In the genomic region with DNA sequence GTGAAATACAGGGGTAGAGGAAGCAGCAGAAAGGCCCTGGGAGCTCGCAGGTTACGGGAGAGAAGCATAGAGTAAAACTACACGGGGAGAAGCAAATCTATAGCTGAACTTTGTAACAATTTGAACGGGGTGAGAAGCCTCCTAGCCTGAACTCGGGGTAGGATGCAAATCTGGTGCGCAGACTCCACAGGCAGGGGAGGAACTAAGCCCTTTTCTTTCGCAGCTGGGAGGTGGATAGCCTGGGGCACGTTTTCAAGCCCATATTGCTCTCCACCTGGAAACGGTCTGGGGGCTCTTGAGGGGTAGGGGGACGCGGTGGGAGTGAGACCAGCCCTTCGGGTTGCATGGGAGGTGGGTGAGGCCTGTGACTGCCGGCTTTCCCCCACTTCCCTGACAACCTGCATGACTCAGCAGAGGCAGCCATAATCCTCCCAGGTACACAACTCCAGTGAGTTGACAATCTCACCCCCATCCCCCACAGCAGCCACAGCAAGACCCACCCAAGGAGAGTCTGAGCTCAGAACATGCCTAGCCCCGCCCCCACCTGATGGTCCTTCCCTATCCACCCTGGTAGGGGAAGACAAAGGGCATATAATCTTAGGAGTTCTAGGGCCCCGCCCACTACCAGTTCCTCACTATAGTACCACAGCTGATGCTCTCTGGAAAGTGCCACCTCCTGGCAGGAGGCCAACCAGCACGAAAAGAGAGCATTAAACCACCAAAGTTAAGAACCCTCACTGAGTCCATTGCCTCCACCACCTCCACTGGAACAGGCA, we compare ENCODE assay signal across 11 cellular contexts. TPM values are rescaled to one million over a fixed set of nuclear protein-coding genes. Genes with fewer than 3 reads are reported as not detected.
DNase-seq lines count a peak whose midpoint lies in the region; ATAC-seq, FAIRE-seq and TF ChIP-seq lines count a peak whose summit lies in the region.
"Had no signal": no experiment of that assay in that cellular context is flagged by ENCODE, and none has a peak within 500 bp of the region (broad histone marks: within the 10 kb centered on the region; RNA-seq: fewer than 3 reads in every experiment).

No MANE protein-coding gene starts in this region.

- POLR2A ChIA-PET in HCT116 (lab: Charles Lee): no interaction called here

- BruUV-seq in HCT116 (replicated peaks; lab: Mats Ljungman, UMichigan): no TSS peak

- H3K4me3 ChIP-seq in HCT116 (replicated peaks in 1 of 2; ENCODE audit: low read depth in 1 of 2, low read length in 2 of 2) (no peak overlapping the region), right lobe of liver (peak overlapping the region in 1 of 3 donors; percentile 42)
- H3K4me3 ChIP-seq: thoracic aorta had no signal

- H3K9me2 ChIP-seq in HCT116 (ENCODE audit: insufficient read depth): no peaks in the 10 kb centered on the region

- H3K9me3 ChIP-seq in HCT116 (ENCODE audit: control insufficient read depth in 1 of 2, insufficient read depth in 1 of 2, low read depth in 1 of 2, low read length in 2 of 2) (no peaks in the 10 kb centered on the region), right lobe of liver (no peaks in the 10 kb centered on the region)
- H3K9me3 ChIP-seq: thoracic aorta had no signal

- no peaks in the 10 kb centered on the region for H3K36me3 ChIP-seq in HCT116 (ENCODE audit: control insufficient read depth in 1 of 2, insufficient read depth in 2 of 2, low read length in 2 of 2)
- H3K36me3 ChIP-seq in right lobe of liver: no peaks in the 10 kb centered on the region
- H3K36me3 ChIP-seq: thoracic aorta had no signal

- ATAC-seq in HCT116 (peak; percentile 78), right lobe of liver (peak in 3 of 4 donors; percentile 52 to 95 (median 82)), GM19395 (IDR thresholded peaks at IDR 0.05; ENCODE audit: unreplicated experiment) (no peak), GM21529 (IDR thresholded peaks at IDR 0.05; ENCODE audit: unreplicated experiment) (no peak)

- TF ChIP-seq RAD21 in HCT116 (IDR thresholded peaks at IDR 0.05; ENCODE audit: low read depth): no peak

- CTCF ChIA-PET in HCT116 (lab: Charles Lee): no interaction called here

- DNase-seq in DMS53 (lab: John Stamatoyannopoulos, UW) (peak; percentile 87), HCT116 (ENCODE audit: low read depth, low spot score) (no peak), SW480 (ENCODE audit: low spot score) (peak; percentile 57), right lobe of liver (peak in 1 of 3 donors; percentile 57), RCC 7860 (ENCODE audit: low spot score) (no peak)
- DNase-seq: activated naive CD8-positive, alpha-beta T cell treated with anti-CD3 and anti-CD28 coated beads, Interleukin-2, amount 10 ng/mL, durations not matched to agents 7 days and 5 days; NCI-H1694 treated with DMSO at 0.1 percent for 48 hours had no signal

- no peak for TF ChIP-seq POLR2A in HCT116 (IDR thresholded peaks at IDR 0.05; ENCODE audit: borderline replicate concordance, extremely low read depth, insufficient read depth, insufficient read length)
- TF ChIP-seq POLR2A in right lobe of liver (IDR thresholded peaks at IDR 0.05): no peak

- H2AFZ ChIP-seq in HCT116 (ENCODE audit: low read depth, low read length, poor library complexity, severe bottlenecking): peak overlapping the region; percentile 93

- WGBS in right lobe of liver (ENCODE audit: insufficient coverage, low coverage, low lambda C conversion rate, missing lambda C conversion rate): 28% methylated on average over 9 of the region's 16 CpGs

- H3K27me3 ChIP-seq in HCT116 (ENCODE audit: insufficient read depth, low read length) (no peaks in the 10 kb centered on the region), right lobe of liver (no peaks in the 10 kb centered on the region)

- H3K4me1 ChIP-seq in HCT116 (ENCODE audit: control insufficient read depth in 1 of 2, insufficient read depth in 2 of 2, low read length in 2 of 2) (peaks cover 8 to 13% of the 10 kb centered on the region in 2 experiments), right lobe of liver (no peaks in the 10 kb centered on the region)

- no peaks in the 10 kb centered on the region for H4K20me1 ChIP-seq in HCT116 (ENCODE audit: insufficient read depth)

- H3K79me2 ChIP-seq in HCT116 (ENCODE audit: insufficient read depth, low read length): no peaks in the 10 kb centered on the region

- H3K9ac ChIP-seq in HCT116 (ENCODE audit: low read length): no peak overlapping the region

- intact Hi-C loops in HCT116 (cut with micrococcal nuclease) (no loop called here), right lobe of liver (cut with DNase I) (no loop called here)

- RAD21 ChIA-PET in HCT116 (lab: Charles Lee; ENCODE audit: low non-redundant PET in 1 of 2, low total read pairs in 2 of 2, uncharacterized antibody in 2 of 2, unreplicated experiment in 2 of 2): no interaction called here

- FAIRE-seq in RCC 7860 (lab: Jason Lieb, UNC): no peak
- FAIRE-seq: H54 had no signal

- H3K4me2 ChIP-seq in HCT116 (ENCODE audit: low read length): peak overlapping the region; percentile 43

- H3K27ac ChIP-seq in HCT116 (ENCODE audit: low read depth, low read length) (peak overlapping the region; percentile 33; the same call in 1 of the 2 replicates), right lobe of liver (no peak overlapping the region)
- H3K27ac ChIP-seq: thoracic aorta had no signal

- TF ChIP-seq CTCF in HCT116 (IDR thresholded peaks at IDR 0.05 in 2 of 3, conservative IDR thresholded peaks at IDR 0.05 in 1 of 3; ENCODE audit: borderline replicate concordance in 1 of 3, insufficient read depth in 1 of 3, low read depth in 2 of 3, low read length in 2 of 3) (no peak), right lobe of liver (IDR thresholded peaks at IDR 0.05) (no peak)

TF ChIP-seq in HCT116, 20 proteins besides CTCF, POLR2A, EP300 and RAD21:
- TF ChIP-seq EZH2phosphoT487 (IDR thresholded peaks at IDR 0.05; ENCODE audit: borderline replicate concordance): no peak
- no peak for TF ChIP-seq TCF7L2 (IDR thresholded peaks at IDR 0.05; ENCODE audit: borderline replicate concordance, extremely low read depth, insufficient read depth, insufficient read length)
- TF ChIP-seq, protein P1, sequence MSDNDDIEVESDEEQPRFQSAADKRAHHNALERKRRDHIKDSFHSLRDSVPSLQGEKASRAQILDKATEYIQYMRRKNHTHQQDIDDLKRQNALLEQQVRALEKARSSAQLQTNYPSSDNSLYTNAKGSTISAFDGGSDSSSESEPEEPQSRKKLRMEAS (IDR thresholded peaks at IDR 0.05): no peak
- no peak for TF ChIP-seq SIN3A (IDR thresholded peaks at IDR 0.05; ENCODE audit: low read depth)
- no peak for TF ChIP-seq SRF (IDR thresholded peaks at IDR 0.05; ENCODE audit: low read depth)
- TF ChIP-seq FOSL1 (IDR thresholded peaks at IDR 0.05; ENCODE audit: low read depth): no peak
- TF ChIP-seq, protein P2, sequence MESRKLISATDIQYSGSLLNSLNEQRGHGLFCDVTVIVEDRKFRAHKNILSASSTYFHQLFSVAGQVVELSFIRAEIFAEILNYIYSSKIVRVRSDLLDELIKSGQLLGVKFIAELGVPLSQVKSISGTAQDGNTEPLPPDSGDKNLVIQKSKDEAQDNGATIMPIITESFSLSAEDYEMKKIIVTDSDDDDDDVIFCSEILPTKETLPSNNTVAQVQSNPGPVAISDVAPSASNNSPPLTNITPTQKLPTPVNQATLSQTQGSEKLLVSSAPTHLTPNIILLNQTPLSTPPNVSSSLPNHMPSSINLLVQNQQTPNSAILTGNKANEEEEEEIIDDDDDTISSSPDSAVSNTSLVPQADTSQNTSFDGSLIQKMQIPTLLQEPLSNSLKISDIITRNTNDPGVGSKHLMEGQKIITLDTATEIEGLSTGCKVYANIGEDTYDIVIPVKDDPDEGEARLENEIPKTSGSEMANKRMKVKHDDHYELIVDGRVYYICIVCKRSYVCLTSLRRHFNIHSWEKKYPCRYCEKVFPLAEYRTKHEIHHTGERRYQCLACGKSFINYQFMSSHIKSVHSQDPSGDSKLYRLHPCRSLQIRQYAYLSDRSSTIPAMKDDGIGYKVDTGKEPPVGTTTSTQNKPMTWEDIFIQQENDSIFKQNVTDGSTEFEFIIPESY (IDR thresholded peaks at IDR 0.05; ENCODE audit: extremely low read depth, insufficient replicate concordance, low read length): no peak
- no peak for TF ChIP-seq SP1 (IDR thresholded peaks at IDR 0.05; ENCODE audit: low read depth)
- TF ChIP-seq, protein P3, sequence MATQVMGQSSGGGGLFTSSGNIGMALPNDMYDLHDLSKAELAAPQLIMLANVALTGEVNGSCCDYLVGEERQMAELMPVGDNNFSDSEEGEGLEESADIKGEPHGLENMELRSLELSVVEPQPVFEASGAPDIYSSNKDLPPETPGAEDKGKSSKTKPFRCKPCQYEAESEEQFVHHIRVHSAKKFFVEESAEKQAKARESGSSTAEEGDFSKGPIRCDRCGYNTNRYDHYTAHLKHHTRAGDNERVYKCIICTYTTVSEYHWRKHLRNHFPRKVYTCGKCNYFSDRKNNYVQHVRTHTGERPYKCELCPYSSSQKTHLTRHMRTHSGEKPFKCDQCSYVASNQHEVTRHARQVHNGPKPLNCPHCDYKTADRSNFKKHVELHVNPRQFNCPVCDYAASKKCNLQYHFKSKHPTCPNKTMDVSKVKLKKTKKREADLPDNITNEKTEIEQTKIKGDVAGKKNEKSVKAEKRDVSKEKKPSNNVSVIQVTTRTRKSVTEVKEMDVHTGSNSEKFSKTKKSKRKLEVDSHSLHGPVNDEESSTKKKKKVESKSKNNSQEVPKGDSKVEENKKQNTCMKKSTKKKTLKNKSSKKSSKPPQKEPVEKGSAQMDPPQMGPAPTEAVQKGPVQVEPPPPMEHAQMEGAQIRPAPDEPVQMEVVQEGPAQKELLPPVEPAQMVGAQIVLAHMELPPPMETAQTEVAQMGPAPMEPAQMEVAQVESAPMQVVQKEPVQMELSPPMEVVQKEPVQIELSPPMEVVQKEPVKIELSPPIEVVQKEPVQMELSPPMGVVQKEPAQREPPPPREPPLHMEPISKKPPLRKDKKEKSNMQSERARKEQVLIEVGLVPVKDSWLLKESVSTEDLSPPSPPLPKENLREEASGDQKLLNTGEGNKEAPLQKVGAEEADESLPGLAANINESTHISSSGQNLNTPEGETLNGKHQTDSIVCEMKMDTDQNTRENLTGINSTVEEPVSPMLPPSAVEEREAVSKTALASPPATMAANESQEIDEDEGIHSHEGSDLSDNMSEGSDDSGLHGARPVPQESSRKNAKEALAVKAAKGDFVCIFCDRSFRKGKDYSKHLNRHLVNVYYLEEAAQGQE (IDR thresholded peaks at IDR 0.05; ENCODE audit: low read depth): no peak
- no peak for TF ChIP-seq ZNF274 (IDR thresholded peaks at IDR 0.05; ENCODE audit: low read depth, low read length)
- no peak for TF ChIP-seq CEBPB (IDR thresholded peaks at IDR 0.05; ENCODE audit: low read depth)
- no peak for TF ChIP-seq JUND (IDR thresholded peaks at IDR 0.05)
- no peak for TF ChIP-seq POLR2AphosphoS5 (IDR thresholded peaks at IDR 0.05; ENCODE audit: low read depth, low read length)
- TF ChIP-seq EGR1 (IDR thresholded peaks at IDR 0.05; ENCODE audit: low read depth): no peak
- TF ChIP-seq EZH2 (IDR thresholded peaks at IDR 0.05): no peak
TF ChIP-seq in HCT116: peak in this region for 0.

RNA-seq across cellular contexts. Expression of a gene that starts 29.9 kb away (rescaled TPM):
- 3.0 TPM for total RNA-seq in HCT116 (2021; ENCODE audit: unreplicated experiment)
- polyA plus RNA-seq in HCT116 (2012): 2.5 and 2.6 TPM in 2 replicates
- total RNA-seq in right lobe of liver: 10 to 100 TPM in 5 of 6 experiments, 1 to 10 TPM in 1; 5.1 to 17.3 (median 15.2) TPM

Comparison
In these comparisons a context has a peak if more than half of its experiments do, and no peak if none do; other contexts are left out.
1. DNase-seq: peak in DMS53 (single experiment) and SW480 (single experiment); none in HCT116 (single experiment) and RCC 7860 (single experiment).
2. ATAC-seq: peak in HCT116 (single experiment) and right lobe of liver (3 of 4); none in GM19395 (single experiment) and GM21529 (single experiment).